9 cellular contexts compared by ENCODE assay signal in the genomic region with DNA sequence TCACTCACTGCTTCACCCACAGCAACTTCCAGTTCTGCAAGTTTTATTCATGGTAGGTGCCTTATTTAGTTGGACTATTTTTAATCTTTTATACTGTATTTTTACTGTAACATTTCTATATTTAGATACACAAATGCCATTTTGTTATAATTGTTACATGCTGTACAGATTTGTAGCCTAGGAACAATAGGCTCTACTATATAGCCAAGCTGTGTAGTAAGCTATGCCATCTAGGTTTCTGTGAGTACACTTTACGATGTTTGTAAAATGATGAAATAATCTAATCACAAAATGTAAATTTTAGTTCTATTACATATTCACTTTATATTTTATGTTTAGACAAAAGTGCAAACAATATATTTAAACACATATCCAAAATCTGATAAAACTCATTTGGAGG.
"Had no signal": no experiment of that assay in that cellular context is flagged by ENCODE, and none has a peak within 500 bp of the region (broad histone marks: within the 10 kb centered on the region; RNA-seq: fewer than 3 reads in every experiment).

No MANE protein-coding gene starts in this region.

- ATAC-seq: GM23338, HCT116 had no signal

- H3K36me3 ChIP-seq: HAP-1 had no signal

- H3K9ac ChIP-seq: GM23248 had no signal

- H2AFZ ChIP-seq: GM23248, GM23338 had no signal

- H3K27ac ChIP-seq: GM23248 had no signal

- H3K4me1 ChIP-seq: HAP-1 had no signal

- H3K4me2 ChIP-seq: GM23338 had no signal

- H3K4me3 ChIP-seq: GM23248, GM23338, HAP-1 had no signal

- H3K9me3 ChIP-seq: HAP-1 had no signal

- DNase-seq: GM23248, GOT3, H7, H9, HCEC 1CT, HFFc6 had no signal
